Comparison of ENCODE assay signal across 8 cellular contexts in genomic region chr4:121462660-121463261, GRCh38.
A peak's percentile ranks its signal among the peaks of the same experiment; 100 is the strongest.
DNase-seq lines count a peak whose midpoint lies in the region; ATAC-seq and TF ChIP-seq lines count a peak whose summit lies in the region.

No MANE protein-coding gene starts in this region.

- BruUV-seq in PC-3 (replicated peaks; lab: Mats Ljungman, UMichigan) = no TSS peak

- TF ChIP-seq CTCF in GM20000 (IDR thresholded peaks at IDR 0.05; ENCODE audit: extremely low read depth, missing control alignments) = peak; percentile 63
- peak; percentile 74 for TF ChIP-seq CTCF in PC-3 (conservative IDR thresholded peaks at IDR 0.05; ENCODE audit: low read depth, low read length)

- no peak overlapping the region for H3K9ac ChIP-seq in PC-3 (ENCODE audit: low read length)

- no peak overlapping the region for H3K27ac ChIP-seq in PC-3 (ENCODE audit: low read length)

- H3K9me3 ChIP-seq in PC-3 (ENCODE audit: low read length) = no peaks in the 10 kb centered on the region

- no peaks in the 10 kb centered on the region for H3K4me1 ChIP-seq in PC-3 (ENCODE audit: insufficient read depth, low read length)

- H4K20me1 ChIP-seq in PC-3 (ENCODE audit: low read length) = no peaks in the 10 kb centered on the region

- DNase-seq in NCI-H146 (lab: John Stamatoyannopoulos, UW) (peak; percentile 29), NCI-H146 treated with DMSO at 0.1 percent for 48 hours (lab: John Stamatoyannopoulos, UW; ENCODE audit: unreplicated experiment) (no peak), GM20000 (ENCODE audit: low spot score) (peak; percentile 35), PC-3 (peak; percentile 73), T47D (ENCODE audit: low read depth in 1 of 2, low spot score in 1 of 2) (peak; percentile 3 to 70), kidney tubule cell (ENCODE audit: low spot score) (peak; percentile 78), stromal cell of bone marrow (ENCODE audit: low read depth) (peak; percentile 54)

- CTCF ChIA-PET in PC-3 (lab: Charles Lee) = interaction anchor here (0.5 to 1.2 kb wide), 4 partner anchors 84 to 274 kb away, joined by 3 to 11 read pairs (median 4); no protein-coding TSS in a partner anchor

- H2AFZ ChIP-seq in PC-3 (ENCODE audit: low read length) = 0 out of 2 replicates have a peak overlapping the region, but pooled peaks have one; percentile 38

- H3K4me3 ChIP-seq in PC-3 (ENCODE audit: low read length) = no peak overlapping the region

- no peaks in the 10 kb centered on the region for H3K9me2 ChIP-seq in PC-3 (replicated peaks; ENCODE audit: low read length)

- H3K4me2 ChIP-seq in PC-3 (ENCODE audit: low read length) = peak overlapping the region; percentile 66

- H3K36me3 ChIP-seq in PC-3 (ENCODE audit: low read depth, low read length) = no peaks in the 10 kb centered on the region

- intact Hi-C loops in PC-3 (cut with micrococcal nuclease) = loop anchor here (1.0 kb wide), 2 partner anchors 193 to 274 kb away; no protein-coding TSS in a partner anchor

- ATAC-seq in HG03442 (IDR thresholded peaks at IDR 0.05; ENCODE audit: unreplicated experiment) (peak; percentile 97), PC-3 (peak; percentile 78)

- in situ Hi-C loops in T47D (cut with HindIII; ENCODE audit: low pct_unique_long_range_greater_than_20kb, low sequenced_read_pairs) = no loop called here

- POLR2A ChIA-PET in PC-3 (lab: Charles Lee; ENCODE audit: unreplicated experiment) = no interaction called here

- H3F3A ChIP-seq in PC-3 (ENCODE audit: low read length, unreplicated experiment) = no peaks in the 10 kb centered on the region

- peaks cover 16% of the 10 kb centered on the region for H3K27me3 ChIP-seq in PC-3 (ENCODE audit: low read length)

- H3K79me2 ChIP-seq in PC-3 (ENCODE audit: low read length) = no peaks in the 10 kb centered on the region
